Comparison of ENCODE assay signal across 35 cellular contexts in the genomic region with DNA sequence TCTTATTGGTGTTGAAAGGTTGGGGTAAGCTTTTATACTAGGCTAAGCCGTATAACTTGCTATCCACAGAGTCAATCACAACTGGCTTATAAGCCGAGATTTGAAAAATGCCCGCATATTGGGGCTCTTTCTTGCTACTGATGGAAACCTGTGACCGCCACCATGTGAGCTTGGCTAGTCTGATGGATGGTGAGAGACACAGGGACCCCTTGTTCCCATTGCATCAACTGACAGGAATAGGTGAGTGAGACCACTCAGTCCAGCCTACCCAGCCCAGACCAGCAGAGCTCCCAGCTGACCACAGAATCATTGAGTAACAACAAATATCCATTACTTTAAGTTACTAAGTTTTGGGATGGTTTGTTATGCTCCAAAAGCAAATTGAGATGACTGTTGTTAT.
"Had no signal": no experiment of that assay in that cellular context is flagged by ENCODE, and none has a peak within 500 bp of the region (broad histone marks: within the 10 kb centered on the region; RNA-seq: fewer than 3 reads in every experiment).

No MANE protein-coding gene starts in this region.

- DNase-seq: activated B cell treated with CpG ODN at 0.5 μM for 24 hours; activated CD4-positive, alpha-beta memory T cell treated with anti-CD3 and anti-CD28 coated beads for 36 hours; activated CD4-positive, alpha-beta T cell treated with anti-CD3 and anti-CD28 coated beads for 4 hours; activated CD4-positive, alpha-beta T cell treated with anti-CD3 and anti-CD28 coated beads, Interleukin-2, amount 10 ng/mL, durations not matched to agents 24 days and 14 days; activated CD4-positive, alpha-beta T cell treated with anti-CD3 and anti-CD28 coated beads, Interleukin-2, amount 50 U/mL, for 1 hour; activated CD4-positive, alpha-beta T cell treated with anti-CD3 and anti-CD28 coated beads, Interleukin-2, amount 50 U/mL, for 4 hours; activated CD4-positive, CD25-positive, alpha-beta regulatory T cell treated with anti-CD3 and anti-CD28 coated beads, Interleukin-2, amount 50 U/mL, for 72 hours; activated CD8-positive, alpha-beta memory T cell treated with anti-CD3 and anti-CD28 coated beads, Interleukin-2, amount 50 U/mL, for 4 hours; activated CD8-positive, alpha-beta T cell treated with anti-CD3 and anti-CD28 coated beads for 36 hours; activated effector memory CD4-positive, alpha-beta T cell treated with Interleukin-2 at 50 U/mL for 16 hours; activated gamma-delta T cell; activated naive CD4-positive, alpha-beta T cell treated with anti-CD3 and anti-CD28 coated beads, Interleukin-2, amount 10 ng/mL, durations not matched to agents 7 days and 5 days; activated naive CD4-positive, alpha-beta T cell treated with Interleukin-2 at 50 U/mL for 16 hours; activated naive CD8-positive, alpha-beta T cell treated with anti-CD3 and anti-CD28 coated beads, Interleukin-2, amount 10 ng/mL, durations not matched to agents 7 days and 5 days; activated naive CD8-positive, alpha-beta T cell treated with anti-CD3 and anti-CD28 coated beads, Interleukin-2, amount 50 U/mL, for 24 hours; activated T-cell treated with anti-CD3 and anti-CD28 coated beads for 4 hours; activated T-cell treated with anti-CD3 and anti-CD28 coated beads, Interleukin-2, amount 50 U/mL, for 1 hour; activated T-cell treated with anti-CD3 and anti-CD28 coated beads, Interleukin-2, amount 50 U/mL, for 4 hours; amygdala; anterior cingulate cortex; caudate nucleus; SW 1271; T-helper 1 cell; T-helper 2 cell; T-helper 9 cell had no signal

- H3K27me3 Mint-ChIP-seq: activated B cell treated with CpG ODN at 0.5 μM for 24 hours; activated CD4-positive, alpha-beta memory T cell treated with anti-CD3 and anti-CD28 coated beads for 36 hours; activated CD8-positive, alpha-beta T cell treated with anti-CD3 and anti-CD28 coated beads for 36 hours; activated naive CD4-positive, alpha-beta T cell treated with anti-CD3 and anti-CD28 coated beads, Interleukin-2, amount 10 ng/mL, durations not matched to agents 7 days and 5 days; activated naive CD4-positive, alpha-beta T cell treated with anti-CD3 and anti-CD28 coated beads, Interleukin-2, amount 50 U/mL, for 24 hours had no signal

- H3K36me3 ChIP-seq: ascending aorta, cardiac muscle cell had no signal

- H3K4me1 Mint-ChIP-seq: activated B cell treated with CpG ODN at 0.5 μM for 24 hours; activated CD4-positive, alpha-beta T cell treated with anti-CD3 and anti-CD28 coated beads, Interleukin-2, amount 10 ng/mL, durations not matched to agents 24 days and 14 days; activated naive CD4-positive, alpha-beta T cell treated with anti-CD3 and anti-CD28 coated beads, Interleukin-2, amount 10 ng/mL, durations not matched to agents 7 days and 5 days; activated naive CD4-positive, alpha-beta T cell treated with anti-CD3 and anti-CD28 coated beads, Interleukin-2, amount 50 U/mL, for 24 hours; activated naive CD8-positive, alpha-beta T cell treated with anti-CD3 and anti-CD28 coated beads, Interleukin-2, amount 10 ng/mL, durations not matched to agents 7 days and 5 days; activated naive CD8-positive, alpha-beta T cell treated with anti-CD3 and anti-CD28 coated beads, Interleukin-2, amount 50 U/mL, for 24 hours; brain; central memory CD8-positive, alpha-beta T cell had no signal

- H3K4me3 Mint-ChIP-seq: activated B cell treated with CpG ODN at 0.5 μM for 24 hours; activated CD4-positive, alpha-beta memory T cell treated with anti-CD3 and anti-CD28 coated beads for 36 hours; activated CD4-positive, alpha-beta T cell treated with anti-CD3 and anti-CD28 coated beads, Interleukin-2, amount 10 ng/mL, durations not matched to agents 24 days and 14 days; activated CD8-positive, alpha-beta T cell treated with anti-CD3 and anti-CD28 coated beads for 36 hours; activated naive CD4-positive, alpha-beta T cell treated with anti-CD3 and anti-CD28 coated beads, Interleukin-2, amount 10 ng/mL, durations not matched to agents 7 days and 5 days; activated naive CD4-positive, alpha-beta T cell treated with anti-CD3 and anti-CD28 coated beads, Interleukin-2, amount 50 U/mL, for 24 hours; activated naive CD8-positive, alpha-beta T cell; activated naive CD8-positive, alpha-beta T cell treated with anti-CD3 and anti-CD28 coated beads, Interleukin-2, amount 10 ng/mL, durations not matched to agents 7 days and 5 days; activated naive CD8-positive, alpha-beta T cell treated with anti-CD3 and anti-CD28 coated beads, Interleukin-2, amount 50 U/mL, for 24 hours; activated T-cell treated with anti-CD3 and anti-CD28 coated beads, Interleukin-2, amount 50 U/mL, for 4 hours; brain; central memory CD8-positive, alpha-beta T cell; T-helper 1 cell treated with Interleukin-12 subunit alpha and Interleukin-12 subunit beta and Interleukin-4 antibody, amounts not matched to agents 30 μg/mL and 1 μg/mL, for 36 hours; T-helper 2 cell treated with Interferon-gamma antibody and Interleukin-4, amounts not matched to agents 5 μg/mL and 100 μg/mL, for 36 hours had no signal

- H3K9me3 ChIP-seq: ascending aorta had no signal

- H3K27me3 ChIP-seq: ascending aorta, cardiac muscle cell had no signal

- ATAC-seq: activated CD8-positive, alpha-beta T cell treated with anti-CD3 and anti-CD28 coated beads for 36 hours; activated naive CD8-positive, alpha-beta T cell treated with anti-CD3 and anti-CD28 coated beads, Interleukin-2, amount 50 U/mL, for 24 hours; activated T-cell treated with anti-CD3 and anti-CD28 coated beads, Interleukin-2, amount 50 U/mL, for 4 hours had no signal

- H3K9me3 Mint-ChIP-seq: activated CD4-positive, alpha-beta memory T cell treated with anti-CD3 and anti-CD28 coated beads for 36 hours; activated CD4-positive, alpha-beta T cell treated with anti-CD3 and anti-CD28 coated beads, Interleukin-2, amount 10 ng/mL, durations not matched to agents 24 days and 14 days; activated CD8-positive, alpha-beta T cell treated with anti-CD3 and anti-CD28 coated beads for 36 hours; activated naive CD4-positive, alpha-beta T cell treated with anti-CD3 and anti-CD28 coated beads, Interleukin-2, amount 10 ng/mL, durations not matched to agents 7 days and 5 days; activated naive CD4-positive, alpha-beta T cell treated with anti-CD3 and anti-CD28 coated beads, Interleukin-2, amount 50 U/mL, for 24 hours; activated naive CD8-positive, alpha-beta T cell treated with anti-CD3 and anti-CD28 coated beads, Interleukin-2, amount 10 ng/mL, durations not matched to agents 7 days and 5 days; activated naive CD8-positive, alpha-beta T cell treated with anti-CD3 and anti-CD28 coated beads, Interleukin-2, amount 50 U/mL, for 24 hours; activated T-cell treated with anti-CD3 and anti-CD28 coated beads, Interleukin-2, amount 50 U/mL, for 4 hours; activated T-helper 2 cell treated with anti-CD3 and anti-CD28 coated beads, Interferon-gamma antibody, Interleukin-2, Interleukin-4, amounts not matched to agents 10 μg/mL and 5 μg/mL and 100 μg/mL, durations not matched to agents 14 hours and 24 hours and 36 hours; central memory CD8-positive, alpha-beta T cell; T-helper 1 cell treated with Interleukin-12 subunit alpha and Interleukin-12 subunit beta and Interleukin-4 antibody, amounts not matched to agents 30 μg/mL and 1 μg/mL, for 36 hours; T-helper 2 cell treated with Interferon-gamma antibody and Interleukin-4, amounts not matched to agents 5 μg/mL and 100 μg/mL, for 36 hours had no signal

- H3K36me3 Mint-ChIP-seq: activated CD4-positive, alpha-beta memory T cell treated with anti-CD3 and anti-CD28 coated beads for 36 hours; activated naive CD4-positive, alpha-beta T cell treated with anti-CD3 and anti-CD28 coated beads, Interleukin-2, amount 10 ng/mL, durations not matched to agents 7 days and 5 days; activated naive CD4-positive, alpha-beta T cell treated with anti-CD3 and anti-CD28 coated beads, Interleukin-2, amount 50 U/mL, for 24 hours; activated naive CD8-positive, alpha-beta T cell; activated naive CD8-positive, alpha-beta T cell treated with anti-CD3 and anti-CD28 coated beads, Interleukin-2, amount 10 ng/mL, durations not matched to agents 7 days and 5 days; brain had no signal

- H3K27ac ChIP-seq: ascending aorta, cardiac muscle cell, VCaP had no signal

- H3K4me1 ChIP-seq: ascending aorta had no signal

- H3K4me3 ChIP-seq: ascending aorta, cardiac muscle cell had no signal

- H3K27ac Mint-ChIP-seq: activated B cell treated with CpG ODN at 0.5 μM for 24 hours; activated CD4-positive, alpha-beta memory T cell treated with anti-CD3 and anti-CD28 coated beads for 36 hours; activated CD4-positive, alpha-beta T cell treated with anti-CD3 and anti-CD28 coated beads, Interleukin-2, amount 10 ng/mL, durations not matched to agents 24 days and 14 days; activated CD8-positive, alpha-beta T cell treated with anti-CD3 and anti-CD28 coated beads for 36 hours; activated naive CD4-positive, alpha-beta T cell treated with anti-CD3 and anti-CD28 coated beads, Interleukin-2, amount 10 ng/mL, durations not matched to agents 7 days and 5 days; activated naive CD4-positive, alpha-beta T cell treated with anti-CD3 and anti-CD28 coated beads, Interleukin-2, amount 50 U/mL, for 24 hours; activated naive CD8-positive, alpha-beta T cell; activated naive CD8-positive, alpha-beta T cell treated with anti-CD3 and anti-CD28 coated beads, Interleukin-2, amount 10 ng/mL, durations not matched to agents 7 days and 5 days; activated naive CD8-positive, alpha-beta T cell treated with anti-CD3 and anti-CD28 coated beads, Interleukin-2, amount 50 U/mL, for 24 hours; activated T-helper 2 cell treated with anti-CD3 and anti-CD28 coated beads, Interferon-gamma antibody, Interleukin-2, Interleukin-4, amounts not matched to agents 10 μg/mL and 5 μg/mL and 100 μg/mL, durations not matched to agents 14 hours and 24 hours and 36 hours; brain; T-helper 1 cell treated with Interleukin-12 subunit alpha and Interleukin-12 subunit beta and Interleukin-4 antibody, amounts not matched to agents 30 μg/mL and 1 μg/mL, for 36 hours; T-helper 2 cell treated with Interferon-gamma antibody and Interleukin-4, amounts not matched to agents 5 μg/mL and 100 μg/mL, for 36 hours had no signal
